Comparison of ENCODE assay signal across 14 cellular contexts in the genomic region with DNA sequence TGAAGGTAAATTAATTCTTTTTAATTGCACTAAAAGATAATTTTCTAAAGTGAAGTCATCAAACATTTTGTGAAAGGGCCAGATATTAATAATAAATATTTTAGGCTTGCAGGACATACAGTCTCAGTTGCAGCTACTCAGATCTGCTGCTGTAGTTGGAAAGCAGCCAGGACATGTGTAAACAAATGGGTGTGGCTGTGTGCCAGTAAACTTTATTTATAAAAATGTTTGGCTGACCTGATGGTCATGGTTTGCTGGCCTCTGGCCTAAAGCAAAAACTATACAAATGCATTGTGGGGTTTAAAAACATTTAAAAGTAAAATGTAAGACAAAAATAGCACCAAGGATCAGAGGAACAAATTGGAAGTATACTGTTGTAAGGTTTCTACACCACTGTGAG.
A peak's percentile ranks its signal among the peaks of the same experiment; 100 is the strongest.
DNase-seq lines count a peak whose midpoint lies in the region; ATAC-seq and TF ChIP-seq lines count a peak whose summit lies in the region.
"Had no signal": no experiment of that assay in that cellular context is flagged by ENCODE, and none has a peak within 500 bp of the region (broad histone marks: within the 10 kb centered on the region; RNA-seq: fewer than 3 reads in every experiment).

No MANE protein-coding gene starts in this region.

- ATAC-seq in left ventricle myocardium superior (peak; percentile 21), Right ventricle myocardium inferior (no peak), left lung (no peak)
- ATAC-seq: T-helper 17 cell had no signal

- CTCF ChIA-PET in activated naive CD4-positive, alpha-beta T cell treated with anti-CD3 and anti-CD28 coated beads for 36 hours (lab: Charles Lee) = interaction anchor here (0.6 kb wide), 1 partner anchor 324 kb away, joined by 3 read pairs; no protein-coding TSS in a partner anchor

- no peaks in the 10 kb centered on the region for H3K27me3 ChIP-seq in left lung
- H3K27me3 ChIP-seq: brain microvascular endothelial cell, pancreas had no signal

- no peak overlapping the region for H3K27ac ChIP-seq in epithelial cell of prostate
- no peak overlapping the region for H3K27ac ChIP-seq in left lung
- H3K27ac ChIP-seq: brain microvascular endothelial cell, pancreas had no signal

- H3K4me3 ChIP-seq in left lung = no peak overlapping the region
- H3K4me3 ChIP-seq: pancreas had no signal

- H3K4me1 ChIP-seq in left lung = no peaks in the 10 kb centered on the region
- H3K4me1 ChIP-seq: pancreas had no signal

- no peaks in the 10 kb centered on the region for H3K9me3 Mint-ChIP-seq in activated naive CD4-positive, alpha-beta T cell treated with anti-CD3 and anti-CD28 coated beads for 36 hours
- H3K9me3 Mint-ChIP-seq: activated CD4-positive, alpha-beta T cell treated with anti-CD3 and anti-CD28 coated beads, Interleukin-2, amount 10 ng/mL, durations not matched to agents 7 days and 5 days had no signal

- no peak for DNase-seq in left ventricle myocardium superior
- no peak for DNase-seq in Right ventricle myocardium inferior (ENCODE audit: missing footprints)
- DNase-seq in NCI-H748 treated with DMSO at 0.1 percent for 48 hours (lab: John Stamatoyannopoulos, UW) = peak; percentile 32
- peak; percentile 18 for DNase-seq in epithelial cell of prostate (ENCODE audit: low read depth, low spot score)
- DNase-seq in activated CD8-positive, alpha-beta memory T cell treated with anti-CD3 and anti-CD28 coated beads, Interleukin-2, amount 50 U/mL, for 48 hours = no peak
- DNase-seq in HPDE6-E6E7 (ENCODE audit: extremely low spot score) = no peak
- no peak for DNase-seq in left lung
- no peak for DNase-seq in activated naive CD4-positive, alpha-beta T cell treated with anti-CD3 and anti-CD28 coated beads for 36 hours
- DNase-seq: activated CD4-positive, alpha-beta T cell treated with anti-CD3 and anti-CD28 coated beads, Interleukin-2, amount 10 ng/mL, durations not matched to agents 7 days and 5 days; brain microvascular endothelial cell; hippocampal formation; NCI-H146; pancreas; T-helper 17 cell had no signal

- TF ChIP-seq CTCF in left lung (IDR thresholded peaks at IDR 0.05) = no peak

- H3K4me3 Mint-ChIP-seq in activated naive CD4-positive, alpha-beta T cell treated with anti-CD3 and anti-CD28 coated beads for 36 hours = no peak overlapping the region
- H3K4me3 Mint-ChIP-seq: activated CD4-positive, alpha-beta T cell treated with anti-CD3 and anti-CD28 coated beads, Interleukin-2, amount 10 ng/mL, durations not matched to agents 7 days and 5 days; T-helper 17 cell had no signal

- H3K36me3 Mint-ChIP-seq in activated naive CD4-positive, alpha-beta T cell treated with anti-CD3 and anti-CD28 coated beads for 36 hours (ENCODE audit: low read depth) = no peaks in the 10 kb centered on the region

- no peaks in the 10 kb centered on the region for H3K27me3 Mint-ChIP-seq in activated naive CD4-positive, alpha-beta T cell treated with anti-CD3 and anti-CD28 coated beads for 36 hours (ENCODE audit: low read depth)

- intact Hi-C loops in left ventricle myocardium superior (cut with micrococcal nuclease) = no loop called here
- intact Hi-C loops in Right ventricle myocardium inferior (cut with DNase I) = no loop called here
- intact Hi-C loops in left lung (cut with DNase I) = no loop called here
- intact Hi-C loops in activated naive CD4-positive, alpha-beta T cell treated with anti-CD3 and anti-CD28 coated beads for 36 hours (cut with micrococcal nuclease) = no loop called here

- no peaks in the 10 kb centered on the region for H3K9me3 ChIP-seq in left lung
- H3K9me3 ChIP-seq: pancreas had no signal

- no peaks in the 10 kb centered on the region for H3K4me1 Mint-ChIP-seq in activated naive CD4-positive, alpha-beta T cell treated with anti-CD3 and anti-CD28 coated beads for 36 hours (ENCODE audit: low read depth)

- no peaks in the 10 kb centered on the region for H3K36me3 ChIP-seq in left lung
- H3K36me3 ChIP-seq: brain microvascular endothelial cell, pancreas had no signal

- H3K27ac Mint-ChIP-seq in activated naive CD4-positive, alpha-beta T cell treated with anti-CD3 and anti-CD28 coated beads for 36 hours = no peak overlapping the region
- H3K27ac Mint-ChIP-seq: activated CD4-positive, alpha-beta T cell treated with anti-CD3 and anti-CD28 coated beads, Interleukin-2, amount 10 ng/mL, durations not matched to agents 7 days and 5 days; T-helper 17 cell had no signal

Comparison
In these comparisons a context has a peak if more than half of its experiments do, and no peak if none do; other contexts are left out.
1. DNase-seq: peak in NCI-H748 treated with DMSO at 0.1 percent for 48 hours (single experiment) and epithelial cell of prostate (single experiment); none in left ventricle myocardium superior (single experiment), Right ventricle myocardium inferior (single experiment), activated CD8-positive, alpha-beta memory T cell treated with anti-CD3 and anti-CD28 coated beads, Interleukin-2, amount 50 U/mL, for 48 hours (single experiment), HPDE6-E6E7 (single experiment), left lung (0 of 2) and activated naive CD4-positive, alpha-beta T cell treated with anti-CD3 and anti-CD28 coated beads for 36 hours (single experiment).